1 cellular context compared by ENCODE assay signal in the genomic region with DNA sequence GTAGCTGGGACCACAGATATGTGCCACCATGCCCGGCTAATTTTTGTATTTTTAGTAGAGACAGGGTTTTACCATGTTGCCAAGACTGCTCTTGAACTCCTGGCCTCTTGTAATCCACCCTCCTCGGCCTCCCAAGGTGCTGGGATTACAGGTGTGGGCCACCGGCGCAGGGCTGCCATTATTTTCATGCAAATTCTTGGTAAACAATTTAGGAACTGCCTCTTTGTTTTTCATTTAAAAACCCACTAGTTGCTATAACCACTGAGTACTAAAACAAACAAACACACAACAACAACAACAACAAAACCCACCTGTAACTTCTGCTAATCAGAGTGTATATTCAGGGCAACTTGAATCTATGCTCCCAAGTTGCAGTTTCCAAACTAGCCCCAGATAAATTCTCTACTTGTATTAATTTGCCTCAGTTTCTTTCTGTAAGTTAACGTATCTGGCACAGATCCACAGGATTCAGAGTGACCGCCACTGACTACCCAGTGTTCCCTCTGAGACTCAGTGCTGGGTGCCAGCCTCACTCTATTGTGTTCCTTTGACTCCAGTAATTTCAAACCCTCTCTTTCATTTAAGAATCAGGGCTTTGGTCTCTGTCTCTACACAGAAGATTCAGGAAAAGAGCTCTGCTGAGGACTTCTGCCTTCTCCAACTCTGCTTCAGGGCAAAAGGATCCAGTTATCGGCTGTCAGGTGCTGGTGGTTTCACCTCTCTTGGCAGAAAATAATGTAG.
TF ChIP-seq lines count a peak whose summit lies in the region.

No MANE protein-coding gene starts in this region.

TF ChIP-seq in H1, 55 proteins besides CTCF, POLR2A, EP300 and RAD21 (continued from another document):
- TF ChIP-seq, protein P1, sequence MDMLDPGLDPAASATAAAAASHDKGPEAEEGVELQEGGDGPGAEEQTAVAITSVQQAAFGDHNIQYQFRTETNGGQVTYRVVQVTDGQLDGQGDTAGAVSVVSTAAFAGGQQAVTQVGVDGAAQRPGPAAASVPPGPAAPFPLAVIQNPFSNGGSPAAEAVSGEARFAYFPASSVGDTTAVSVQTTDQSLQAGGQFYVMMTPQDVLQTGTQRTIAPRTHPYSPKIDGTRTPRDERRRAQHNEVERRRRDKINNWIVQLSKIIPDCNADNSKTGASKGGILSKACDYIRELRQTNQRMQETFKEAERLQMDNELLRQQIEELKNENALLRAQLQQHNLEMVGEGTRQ (IDR thresholded peaks at IDR 0.05; ENCODE audit: low read length), result no peak
- TF ChIP-seq CHD2 (IDR thresholded peaks at IDR 0.05; ENCODE audit: low read length) (0 out of 2 replicates have a peak, but pooled peaks have one; percentile 52), BACH1 (IDR thresholded peaks at IDR 0.05; ENCODE audit: low read length) (no peak), TCF12 (IDR thresholded peaks at IDR 0.05; ENCODE audit: low read depth, low read length) (peak; percentile 98), CBX8 (IDR thresholded peaks at IDR 0.05; ENCODE audit: borderline replicate concordance, low read depth, low read length) (no peak), SIRT6 (IDR thresholded peaks at IDR 0.05; ENCODE audit: low read length) (no peak), TAF7 (optimal IDR thresholded peaks at IDR 0.05; ENCODE audit: borderline replicate concordance, low read depth, low read length) (no peak), TAF1 (IDR thresholded peaks at IDR 0.05; ENCODE audit: low read depth, low read length) (no peak), POU5F1 (IDR thresholded peaks at IDR 0.05; ENCODE audit: low read depth, low read length) (no peak), HDAC2 (IDR thresholded peaks at IDR 0.05; ENCODE audit: borderline replicate concordance in 1 of 2, low read depth in 2 of 2, low read length in 2 of 2) (no peak), SIX5 (IDR thresholded peaks at IDR 0.05; ENCODE audit: low read depth, low read length) (no peak), GTF2F1 (IDR thresholded peaks at IDR 0.05; ENCODE audit: borderline replicate concordance, low read depth, low read length) (no peak), EZH2 (IDR thresholded peaks at IDR 0.05; ENCODE audit: low read depth, low read length, severe bottlenecking) (no peak), POLR2AphosphoS5 (IDR thresholded peaks at IDR 0.05; ENCODE audit: low read depth, low read length) (no peak), RFX5 (IDR thresholded peaks at IDR 0.05; ENCODE audit: borderline replicate concordance, low read depth, low read length) (no peak), GABPA (IDR thresholded peaks at IDR 0.05; ENCODE audit: borderline replicate concordance, insufficient read depth, low read length) (no peak), SP1 (IDR thresholded peaks at IDR 0.05; ENCODE audit: low read depth, low read length) (peak; percentile 86)
- TF ChIP-seq, protein P2, sequence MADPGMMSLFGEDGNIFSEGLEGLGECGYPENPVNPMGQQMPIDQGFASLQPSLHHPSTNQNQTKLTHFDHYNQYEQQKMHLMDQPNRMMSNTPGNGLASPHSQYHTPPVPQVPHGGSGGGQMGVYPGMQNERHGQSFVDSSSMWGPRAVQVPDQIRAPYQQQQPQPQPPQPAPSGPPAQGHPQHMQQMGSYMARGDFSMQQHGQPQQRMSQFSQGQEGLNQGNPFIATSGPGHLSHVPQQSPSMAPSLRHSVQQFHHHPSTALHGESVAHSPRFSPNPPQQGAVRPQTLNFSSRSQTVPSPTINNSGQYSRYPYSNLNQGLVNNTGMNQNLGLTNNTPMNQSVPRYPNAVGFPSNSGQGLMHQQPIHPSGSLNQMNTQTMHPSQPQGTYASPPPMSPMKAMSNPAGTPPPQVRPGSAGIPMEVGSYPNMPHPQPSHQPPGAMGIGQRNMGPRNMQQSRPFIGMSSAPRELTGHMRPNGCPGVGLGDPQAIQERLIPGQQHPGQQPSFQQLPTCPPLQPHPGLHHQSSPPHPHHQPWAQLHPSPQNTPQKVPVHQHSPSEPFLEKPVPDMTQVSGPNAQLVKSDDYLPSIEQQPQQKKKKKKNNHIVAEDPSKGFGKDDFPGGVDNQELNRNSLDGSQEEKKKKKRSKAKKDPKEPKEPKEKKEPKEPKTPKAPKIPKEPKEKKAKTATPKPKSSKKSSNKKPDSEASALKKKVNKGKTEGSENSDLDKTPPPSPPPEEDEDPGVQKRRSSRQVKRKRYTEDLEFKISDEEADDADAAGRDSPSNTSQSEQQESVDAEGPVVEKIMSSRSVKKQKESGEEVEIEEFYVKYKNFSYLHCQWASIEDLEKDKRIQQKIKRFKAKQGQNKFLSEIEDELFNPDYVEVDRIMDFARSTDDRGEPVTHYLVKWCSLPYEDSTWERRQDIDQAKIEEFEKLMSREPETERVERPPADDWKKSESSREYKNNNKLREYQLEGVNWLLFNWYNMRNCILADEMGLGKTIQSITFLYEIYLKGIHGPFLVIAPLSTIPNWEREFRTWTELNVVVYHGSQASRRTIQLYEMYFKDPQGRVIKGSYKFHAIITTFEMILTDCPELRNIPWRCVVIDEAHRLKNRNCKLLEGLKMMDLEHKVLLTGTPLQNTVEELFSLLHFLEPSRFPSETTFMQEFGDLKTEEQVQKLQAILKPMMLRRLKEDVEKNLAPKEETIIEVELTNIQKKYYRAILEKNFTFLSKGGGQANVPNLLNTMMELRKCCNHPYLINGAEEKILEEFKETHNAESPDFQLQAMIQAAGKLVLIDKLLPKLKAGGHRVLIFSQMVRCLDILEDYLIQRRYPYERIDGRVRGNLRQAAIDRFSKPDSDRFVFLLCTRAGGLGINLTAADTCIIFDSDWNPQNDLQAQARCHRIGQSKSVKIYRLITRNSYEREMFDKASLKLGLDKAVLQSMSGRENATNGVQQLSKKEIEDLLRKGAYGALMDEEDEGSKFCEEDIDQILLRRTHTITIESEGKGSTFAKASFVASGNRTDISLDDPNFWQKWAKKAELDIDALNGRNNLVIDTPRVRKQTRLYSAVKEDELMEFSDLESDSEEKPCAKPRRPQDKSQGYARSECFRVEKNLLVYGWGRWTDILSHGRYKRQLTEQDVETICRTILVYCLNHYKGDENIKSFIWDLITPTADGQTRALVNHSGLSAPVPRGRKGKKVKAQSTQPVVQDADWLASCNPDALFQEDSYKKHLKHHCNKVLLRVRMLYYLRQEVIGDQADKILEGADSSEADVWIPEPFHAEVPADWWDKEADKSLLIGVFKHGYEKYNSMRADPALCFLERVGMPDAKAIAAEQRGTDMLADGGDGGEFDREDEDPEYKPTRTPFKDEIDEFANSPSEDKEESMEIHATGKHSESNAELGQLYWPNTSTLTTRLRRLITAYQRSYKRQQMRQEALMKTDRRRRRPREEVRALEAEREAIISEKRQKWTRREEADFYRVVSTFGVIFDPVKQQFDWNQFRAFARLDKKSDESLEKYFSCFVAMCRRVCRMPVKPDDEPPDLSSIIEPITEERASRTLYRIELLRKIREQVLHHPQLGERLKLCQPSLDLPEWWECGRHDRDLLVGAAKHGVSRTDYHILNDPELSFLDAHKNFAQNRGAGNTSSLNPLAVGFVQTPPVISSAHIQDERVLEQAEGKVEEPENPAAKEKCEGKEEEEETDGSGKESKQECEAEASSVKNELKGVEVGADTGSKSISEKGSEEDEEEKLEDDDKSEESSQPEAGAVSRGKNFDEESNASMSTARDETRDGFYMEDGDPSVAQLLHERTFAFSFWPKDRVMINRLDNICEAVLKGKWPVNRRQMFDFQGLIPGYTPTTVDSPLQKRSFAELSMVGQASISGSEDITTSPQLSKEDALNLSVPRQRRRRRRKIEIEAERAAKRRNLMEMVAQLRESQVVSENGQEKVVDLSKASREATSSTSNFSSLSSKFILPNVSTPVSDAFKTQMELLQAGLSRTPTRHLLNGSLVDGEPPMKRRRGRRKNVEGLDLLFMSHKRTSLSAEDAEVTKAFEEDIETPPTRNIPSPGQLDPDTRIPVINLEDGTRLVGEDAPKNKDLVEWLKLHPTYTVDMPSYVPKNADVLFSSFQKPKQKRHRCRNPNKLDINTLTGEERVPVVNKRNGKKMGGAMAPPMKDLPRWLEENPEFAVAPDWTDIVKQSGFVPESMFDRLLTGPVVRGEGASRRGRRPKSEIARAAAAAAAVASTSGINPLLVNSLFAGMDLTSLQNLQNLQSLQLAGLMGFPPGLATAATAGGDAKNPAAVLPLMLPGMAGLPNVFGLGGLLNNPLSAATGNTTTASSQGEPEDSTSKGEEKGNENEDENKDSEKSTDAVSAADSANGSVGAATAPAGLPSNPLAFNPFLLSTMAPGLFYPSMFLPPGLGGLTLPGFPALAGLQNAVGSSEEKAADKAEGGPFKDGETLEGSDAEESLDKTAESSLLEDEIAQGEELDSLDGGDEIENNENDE (IDR thresholded peaks at IDR 0.05; ENCODE audit: insufficient replicate concordance, low read length), result no peak
